11 cellular contexts compared by ENCODE assay signal in genomic region chr5:171355302-171355724, GRCh38. TPM values are rescaled to one million over a fixed set of nuclear protein-coding genes. Genes with fewer than 3 reads are reported as not detected.
DNase-seq lines count a peak whose midpoint lies in the region; ATAC-seq and FAIRE-seq lines count a peak whose summit lies in the region.
"Had no signal": no experiment of that assay in that cellular context is flagged by ENCODE, and none has a peak within 500 bp of the region (broad histone marks: within the 10 kb centered on the region; RNA-seq: fewer than 3 reads in every experiment).

No MANE protein-coding gene starts in this region.

- peaks cover 1% of the 10 kb centered on the region for H3K27me3 Mint-ChIP-seq in activated T-cell treated with anti-CD3 and anti-CD28 coated beads, Interleukin-2, amount 50 U/mL, for 72 hours (ENCODE audit: low read depth)
- H3K27me3 Mint-ChIP-seq: activated naive CD8-positive, alpha-beta T cell had no signal

- no peaks in the 10 kb centered on the region for H3K9me3 Mint-ChIP-seq in activated T-cell treated with anti-CD3 and anti-CD28 coated beads, Interleukin-2, amount 50 U/mL, for 72 hours

- peak; percentile 27 to 37 for DNase-seq in activated T-cell treated with anti-CD3 and anti-CD28 coated beads, Interleukin-2, amount 50 U/mL, for 72 hours
- DNase-seq in RCC 7860 (ENCODE audit: low spot score) (no peak), Kasumi-1 (lab: John Stamatoyannopoulos, UW) (no peak), NCI-H510A (lab: John Stamatoyannopoulos, UW) (no peak), NCI-H1048 (lab: John Stamatoyannopoulos, UW) (no peak)
- DNase-seq: KBM-7, mesenchymal stem cell had no signal

- no peak for FAIRE-seq in RCC 7860 (lab: Jason Lieb, UNC)

- H3K27ac Mint-ChIP-seq in activated T-cell treated with anti-CD3 and anti-CD28 coated beads, Interleukin-2, amount 50 U/mL, for 72 hours, result no peak overlapping the region
- H3K27ac Mint-ChIP-seq: activated naive CD8-positive, alpha-beta T cell had no signal

- peak overlapping the region in 1 of 2 donors; percentile 43 for H3K4me3 Mint-ChIP-seq in activated T-cell treated with anti-CD3 and anti-CD28 coated beads, Interleukin-2, amount 50 U/mL, for 72 hours
- H3K4me3 Mint-ChIP-seq: activated naive CD8-positive, alpha-beta T cell had no signal

- no peaks in the 10 kb centered on the region for H3K36me3 Mint-ChIP-seq in activated T-cell treated with anti-CD3 and anti-CD28 coated beads, Interleukin-2, amount 50 U/mL, for 72 hours (ENCODE audit: insufficient read depth in 2 of 2)

- peak; percentile 95 for ATAC-seq in GM18499 (IDR thresholded peaks at IDR 0.05; ENCODE audit: insufficient read depth, unreplicated experiment)
- peak; percentile 97 for ATAC-seq in GM19452 (IDR thresholded peaks at IDR 0.05; ENCODE audit: unreplicated experiment)
- peak; percentile 98 for ATAC-seq in HG03064 (IDR thresholded peaks at IDR 0.05; ENCODE audit: low read depth, unreplicated experiment)
- ATAC-seq in activated T-cell treated with anti-CD3 and anti-CD28 coated beads, Interleukin-2, amount 50 U/mL, for 72 hours (replicated peaks in 1 of 2), result peak; percentile 65 to 72

- peaks cover 5% of the 10 kb centered on the region for H3K4me1 Mint-ChIP-seq in activated T-cell treated with anti-CD3 and anti-CD28 coated beads, Interleukin-2, amount 50 U/mL, for 72 hours (ENCODE audit: low read depth)

RNA-seq across cellular contexts. Expression of gene NPM1, which starts 32.3 kb away (rescaled TPM):
- 1,000 to 10,000 TPM; 2,044 to 2,227 TPM for total RNA-seq in activated T-cell treated with anti-CD3 and anti-CD28 coated beads, Interleukin-2, amount 50 U/mL, for 72 hours

RNA-seq across cellular contexts. Expression of gene TLX3, which starts 46.3 kb away (rescaled TPM):
- total RNA-seq in activated T-cell treated with anti-CD3 and anti-CD28 coated beads, Interleukin-2, amount 50 U/mL, for 72 hours, result not detected

Comparison
In these comparisons a context has a peak if more than half of its experiments do, and no peak if none do; other contexts are left out.
1. DNase-seq: peak in activated T-cell treated with anti-CD3 and anti-CD28 coated beads, Interleukin-2, amount 50 U/mL, for 72 hours (2 of 2); none in RCC 7860 (single experiment), Kasumi-1 (0 of 2), NCI-H510A (single experiment) and NCI-H1048 (single experiment).
2. Peak in every context shown above with its lines, with median percentiles within 50 percentile points of each other: ATAC-seq.